ENCODE assay signal across 8 cellular contexts in the genomic region with DNA sequence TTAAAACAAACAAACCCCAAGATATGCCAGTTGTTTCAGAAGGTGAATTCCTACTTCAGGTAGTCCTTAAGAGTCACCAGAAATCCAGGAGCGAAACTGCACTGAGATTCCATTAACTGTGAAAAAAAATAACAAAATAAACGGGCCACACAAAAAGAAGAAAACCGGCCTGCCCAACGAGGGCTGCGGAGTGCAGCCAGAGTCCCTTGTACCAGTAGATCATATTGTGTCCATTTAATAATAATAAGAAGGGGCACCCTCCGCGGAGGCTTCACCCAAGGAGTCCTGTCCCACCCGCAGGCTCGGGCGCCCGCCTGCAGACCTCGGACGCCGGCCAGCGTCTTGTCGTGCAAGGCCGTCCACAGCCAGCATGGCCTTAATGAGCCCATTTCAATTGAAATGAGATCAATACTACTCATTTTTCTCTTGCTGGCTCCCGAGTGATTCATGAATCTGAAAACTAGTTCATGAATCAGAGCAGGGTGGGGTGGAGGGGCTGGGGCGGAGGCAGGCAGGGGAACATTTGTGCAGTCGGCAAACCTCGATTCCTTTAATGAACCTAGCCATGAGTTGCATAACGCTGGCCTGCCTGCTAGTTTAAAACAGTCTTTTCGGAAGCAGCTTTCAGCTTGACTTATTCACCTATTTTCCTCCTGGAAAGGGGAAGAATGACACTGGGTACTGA.
A peak's percentile ranks its signal among the peaks of the same experiment; 100 is the strongest.
DNase-seq lines count a peak whose midpoint lies in the region; ATAC-seq and TF ChIP-seq lines count a peak whose summit lies in the region.

No MANE protein-coding gene starts in this region.

- H3K4me1 ChIP-seq in SJSA1 (replicated peaks) (peaks cover 53% of the 10 kb centered on the region), heart right ventricle (peaks cover 57 to 98% (median 93%) of the 10 kb centered on the region in 9 donors), vagina (peaks cover 84% of the 10 kb centered on the region)

- peaks cover 3% of the 10 kb centered on the region for H3K36me3 Mint-ChIP-seq in activated naive CD8-positive, alpha-beta T cell treated with anti-CD3 and anti-CD28 coated beads for 36 hours

- peak; percentile 4 to 32 (median 16) for ATAC-seq in heart right ventricle
- ATAC-seq in HG02610 (IDR thresholded peaks at IDR 0.05; ENCODE audit: unreplicated experiment) = no peak

- no peaks in the 10 kb centered on the region for H3K9me3 Mint-ChIP-seq in activated naive CD8-positive, alpha-beta T cell treated with anti-CD3 and anti-CD28 coated beads for 36 hours

- peak overlapping the region; percentile 96 for H3K27ac ChIP-seq in SJSA1
- peak overlapping the region; percentile 91 to 100 (median 98) for H3K27ac ChIP-seq in heart right ventricle
- peak overlapping the region; percentile 91 for H3K27ac ChIP-seq in vagina

- H3K4me3 ChIP-seq in SJSA1 (no peak overlapping the region), heart right ventricle (peak overlapping the region in 5 of 10 donors; percentile 12 to 35 (median 15)), vagina (peak overlapping the region; percentile 4 to 9)

- no peak for TF ChIP-seq POLR2A in vagina (IDR thresholded peaks at IDR 0.05)

- peak overlapping the region; percentile 91 for H3K27ac Mint-ChIP-seq in activated naive CD8-positive, alpha-beta T cell treated with anti-CD3 and anti-CD28 coated beads for 36 hours

- 47 to 50% methylated on average over 23 of the region's 23 CpGs for WGBS in heart right ventricle, 2 donors

- H3K27me3 ChIP-seq in SJSA1 (replicated peaks) (no peaks in the 10 kb centered on the region), heart right ventricle (no peaks in the 10 kb centered on the region), vagina (no peaks in the 10 kb centered on the region)

- H3K9me3 ChIP-seq in SJSA1 (replicated peaks) (no peaks in the 10 kb centered on the region), heart right ventricle (no peaks in the 10 kb centered on the region), vagina (no peaks in the 10 kb centered on the region)

- H3K4me1 Mint-ChIP-seq in activated naive CD8-positive, alpha-beta T cell treated with anti-CD3 and anti-CD28 coated beads for 36 hours = peaks cover 75% of the 10 kb centered on the region

- intact Hi-C loops in heart right ventricle (cut with DNase I) = loop anchor here in 9 of 10 donors (2.0 to 10.0 kb wide), 25 partner anchors 108 to 354 kb away; partner anchors contain the start of gene IRF2BP2 (in 2 of the 9)
- intact Hi-C loops in vagina (cut with DNase I) = loop anchor here (2.0 to 10.0 kb wide), 5 partner anchors 38 to 359 kb away; partner anchors contain the start of gene IRF2BP2

- H3K36me3 ChIP-seq in SJSA1 (no peaks in the 10 kb centered on the region), heart right ventricle (no peaks in the 10 kb centered on the region), vagina (no peaks in the 10 kb centered on the region)

- TF ChIP-seq CTCF in heart right ventricle (IDR thresholded peaks at IDR 0.05) (no peak), vagina (IDR thresholded peaks at IDR 0.05) (no peak)

- H3K4me3 Mint-ChIP-seq in activated naive CD8-positive, alpha-beta T cell treated with anti-CD3 and anti-CD28 coated beads for 36 hours = peak overlapping the region; percentile 71

- no peaks in the 10 kb centered on the region for H3K27me3 Mint-ChIP-seq in activated naive CD8-positive, alpha-beta T cell treated with anti-CD3 and anti-CD28 coated beads for 36 hours

- DNase-seq in HK-2 (ENCODE audit: unreplicated experiment) (peak; percentile 68), SJSA1 (ENCODE audit: low read depth in 1 of 2, low spot score in 2 of 2) (peak; percentile 53 to 67), heart right ventricle (peak; percentile 59 to 74), putamen (ENCODE audit: low spot score) (peak; percentile 87), vagina (ENCODE audit: extremely low spot score in 2 of 2) (peak in 1 of 2 donors; percentile 97), NCI-H1417 treated with DMSO at 0.1 percent for 48 hours (lab: John Stamatoyannopoulos, UW) (no peak)
- peak; percentile 63 for DNase-seq in activated naive CD8-positive, alpha-beta T cell treated with anti-CD3 and anti-CD28 coated beads for 36 hours
